12 cellular contexts compared by ENCODE assay signal in the genomic region with DNA sequence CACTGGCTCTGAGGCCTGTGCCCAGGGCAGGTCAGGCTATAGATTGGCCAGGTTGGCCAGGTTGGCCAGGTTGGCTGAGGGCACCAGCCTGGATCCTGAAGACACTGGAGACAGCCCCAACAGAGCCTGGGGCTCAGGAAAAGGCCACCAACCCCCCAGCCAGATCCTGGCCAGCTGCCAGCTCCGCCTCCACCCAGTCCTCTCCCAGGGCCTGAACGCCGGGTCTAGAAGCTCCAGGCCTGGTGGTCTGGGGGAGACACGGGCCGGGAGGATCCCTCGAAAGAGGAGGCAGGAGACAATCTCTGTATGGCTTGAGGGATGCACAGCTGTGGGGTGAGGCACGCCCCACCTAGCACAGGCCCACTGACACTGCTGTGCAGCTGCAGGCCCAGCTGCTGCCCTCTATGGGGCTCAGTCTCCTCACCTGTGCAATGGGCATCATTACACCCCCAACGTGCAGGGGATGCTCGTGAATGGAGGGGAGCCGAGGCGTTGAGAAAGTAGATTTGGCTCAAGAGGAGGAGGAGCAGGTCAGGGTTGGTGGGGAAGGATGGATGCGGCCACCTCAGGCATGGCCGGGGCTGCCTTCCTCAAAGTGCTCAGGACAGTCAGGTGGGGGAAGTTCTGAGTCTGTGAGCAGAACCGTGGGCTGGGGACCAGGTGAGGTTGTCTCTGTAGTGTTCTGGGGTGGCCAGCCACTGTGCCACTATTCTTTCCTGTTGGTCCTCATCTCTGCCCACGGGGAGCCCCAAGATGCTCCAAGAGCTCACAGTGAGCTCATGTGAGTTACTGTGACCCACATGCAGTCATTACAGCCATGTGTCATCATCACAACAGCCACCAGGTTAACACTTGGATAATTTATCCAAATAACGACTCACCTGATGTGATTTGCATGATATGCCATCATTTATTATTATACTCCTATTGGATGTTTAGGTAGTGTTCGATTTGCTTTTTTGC. TPM values are rescaled to one million over a fixed set of nuclear protein-coding genes. Genes with fewer than 3 reads are reported as not detected.
DNase-seq lines count a peak whose midpoint lies in the region; ATAC-seq and TF ChIP-seq lines count a peak whose summit lies in the region.
"Had no signal": no experiment of that assay in that cellular context is flagged by ENCODE, and none has a peak within 500 bp of the region (broad histone marks: within the 10 kb centered on the region; RNA-seq: fewer than 3 reads in every experiment).

No MANE protein-coding gene starts in this region.

- no peak overlapping the region for H4K12ac ChIP-seq in trophoblast cell (ENCODE audit: low read depth, low read length)

- H3K23ac ChIP-seq in trophoblast cell (ENCODE audit: low read length) = no peak overlapping the region

- no peak for TF ChIP-seq POLR2A in thyroid gland (IDR thresholded peaks at IDR 0.05)

- H3K9me3 ChIP-seq in OCI-LY3 (ENCODE audit: insufficient read depth, low read length) = no peaks in the 10 kb centered on the region
- H3K9me3 ChIP-seq in trophoblast cell (ENCODE audit: insufficient read depth, low read depth, low read length) = no peaks in the 10 kb centered on the region
- H3K9me3 ChIP-seq in thyroid gland = no peaks in the 10 kb centered on the region
- H3K9me3 ChIP-seq: BLaER1, SJSA1 had no signal

- no peak overlapping the region for H2BK12ac ChIP-seq in trophoblast cell (ENCODE audit: low read length)

- peaks cover 4% of the 10 kb centered on the region for H3K36me3 Mint-ChIP-seq in activated naive CD8-positive, alpha-beta T cell treated with anti-CD3 and anti-CD28 coated beads, Interleukin-2, amount 10 ng/mL, durations not matched to agents 7 days and 5 days
- no peaks in the 10 kb centered on the region for H3K36me3 Mint-ChIP-seq in activated naive CD8-positive, alpha-beta T cell treated with anti-CD3 and anti-CD28 coated beads, Interleukin-2, amount 50 U/mL, for 24 hours (ENCODE audit: low read depth)
- H3K36me3 Mint-ChIP-seq in dendritic cell treated with granulocyte-macrophage colony-stimulating factor and Interleukin-4, amounts not matched to agents 40 ng/mL and 50 ng/mL, for 4 days (ENCODE audit: low read depth) = no peaks in the 10 kb centered on the region

- no peak overlapping the region for H3K18ac ChIP-seq in trophoblast cell (ENCODE audit: low read length)

- H3K27me3 Mint-ChIP-seq in activated naive CD8-positive, alpha-beta T cell treated with anti-CD3 and anti-CD28 coated beads, Interleukin-2, amount 10 ng/mL, durations not matched to agents 7 days and 5 days = no peaks in the 10 kb centered on the region
- no peaks in the 10 kb centered on the region for H3K27me3 Mint-ChIP-seq in activated naive CD8-positive, alpha-beta T cell treated with anti-CD3 and anti-CD28 coated beads, Interleukin-2, amount 50 U/mL, for 24 hours
- H3K27me3 Mint-ChIP-seq in dendritic cell treated with granulocyte-macrophage colony-stimulating factor and Interleukin-4, amounts not matched to agents 40 ng/mL and 50 ng/mL, for 4 days = peaks cover 7% of the 10 kb centered on the region

- H3K4me1 ChIP-seq in OCI-LY3 (ENCODE audit: low read length) = no peaks in the 10 kb centered on the region
- no peaks in the 10 kb centered on the region for H3K4me1 ChIP-seq in trophoblast cell (ENCODE audit: control insufficient read depth in 1 of 2, insufficient read depth in 2 of 2, low read length in 2 of 2)
- no peaks in the 10 kb centered on the region for H3K4me1 ChIP-seq in thyroid gland
- H3K4me1 ChIP-seq: BLaER1, SJSA1 had no signal

- WGBS in trophoblast cell (ENCODE audit: extremely low coverage, insufficient coverage, insufficient read length) = no CpG with 5 or more reads among the region's 17 CpGs
- 70 to 92% methylated on average over 6 to 7 of the region's 17 CpGs for WGBS in thyroid gland, 2 donors

- POLR2A ChIA-PET in activated naive CD8-positive, alpha-beta T cell treated with anti-CD3 and anti-CD28 coated beads, Interleukin-2, amount 10 ng/mL, durations not matched to agents 7 days and 5 days (lab: Charles Lee) = interaction anchor here (1.8 kb wide), 1 partner anchor 17 kb away, joined by 4 read pairs; no protein-coding TSS in a partner anchor

- H3K27me3 ChIP-seq in OCI-LY3 (ENCODE audit: low read depth, low read length) (no peaks in the 10 kb centered on the region), trophoblast cell (ENCODE audit: insufficient read depth, low read length) (no peaks in the 10 kb centered on the region), thyroid gland (no peaks in the 10 kb centered on the region)
- H3K27me3 ChIP-seq: SJSA1 had no signal

- no peak overlapping the region for H4K8ac ChIP-seq in trophoblast cell (ENCODE audit: low read depth, low read length)

- no peak overlapping the region for H2AK5ac ChIP-seq in trophoblast cell (ENCODE audit: low read length)

- peaks cover 23% of the 10 kb centered on the region for H3K4me1 Mint-ChIP-seq in activated naive CD8-positive, alpha-beta T cell treated with anti-CD3 and anti-CD28 coated beads, Interleukin-2, amount 10 ng/mL, durations not matched to agents 7 days and 5 days
- peaks cover 24% of the 10 kb centered on the region for H3K4me1 Mint-ChIP-seq in activated naive CD8-positive, alpha-beta T cell treated with anti-CD3 and anti-CD28 coated beads, Interleukin-2, amount 50 U/mL, for 24 hours
- peaks cover 10% of the 10 kb centered on the region for H3K4me1 Mint-ChIP-seq in dendritic cell treated with granulocyte-macrophage colony-stimulating factor and Interleukin-4, amounts not matched to agents 40 ng/mL and 50 ng/mL, for 4 days (ENCODE audit: low read depth)

- H3K27ac Mint-ChIP-seq in activated naive CD8-positive, alpha-beta T cell treated with anti-CD3 and anti-CD28 coated beads, Interleukin-2, amount 10 ng/mL, durations not matched to agents 7 days and 5 days = peak overlapping the region; percentile 80
- no peak overlapping the region for H3K27ac Mint-ChIP-seq in activated naive CD8-positive, alpha-beta T cell treated with anti-CD3 and anti-CD28 coated beads, Interleukin-2, amount 50 U/mL, for 24 hours
- H3K27ac Mint-ChIP-seq in dendritic cell treated with granulocyte-macrophage colony-stimulating factor and Interleukin-4, amounts not matched to agents 40 ng/mL and 50 ng/mL, for 4 days = peak overlapping the region; percentile 4

- H4K91ac ChIP-seq in trophoblast cell (ENCODE audit: low read depth, low read length) = no peak overlapping the region

- H3K27ac ChIP-seq in OCI-LY3 (ENCODE audit: low read length) = no peak overlapping the region
- H3K27ac ChIP-seq in trophoblast cell (ENCODE audit: low read depth, low read length) = no peak overlapping the region
- no peak overlapping the region for H3K27ac ChIP-seq in thyroid gland
- H3K27ac ChIP-seq: BLaER1, HL-60, SJSA1 had no signal

- H3K4me2 ChIP-seq in OCI-LY3 (ENCODE audit: low read length) (peak overlapping the region; percentile 42), trophoblast cell (ENCODE audit: low read length) (no peak overlapping the region)
- H3K4me2 ChIP-seq: BLaER1 had no signal

- H3K4ac ChIP-seq in trophoblast cell (ENCODE audit: low read depth, low read length) = no peak overlapping the region

- TF ChIP-seq CTCF in OCI-LY3 (IDR thresholded peaks at IDR 0.05; ENCODE audit: low read depth, low read length) = no peak
- TF ChIP-seq CTCF in thyroid gland (IDR thresholded peaks at IDR 0.05) = no peak

- no peak overlapping the region for H3K9ac ChIP-seq in OCI-LY3 (ENCODE audit: low read length)
- H3K9ac ChIP-seq in trophoblast cell (ENCODE audit: low read length) = no peak overlapping the region
- H3K9ac ChIP-seq: BLaER1 had no signal

- no peak overlapping the region for H3K14ac ChIP-seq in trophoblast cell (ENCODE audit: low read length)

- ATAC-seq in activated naive CD8-positive, alpha-beta T cell treated with anti-CD3 and anti-CD28 coated beads, Interleukin-2, amount 10 ng/mL, durations not matched to agents 7 days and 5 days (ENCODE audit: low read depth) = no peak
- ATAC-seq in activated naive CD8-positive, alpha-beta T cell treated with anti-CD3 and anti-CD28 coated beads, Interleukin-2, amount 50 U/mL, for 24 hours = no peak

- no peak overlapping the region for H2BK5ac ChIP-seq in trophoblast cell (ENCODE audit: low read depth, low read length, poor library complexity)

- H2BK120ac ChIP-seq in trophoblast cell (ENCODE audit: insufficient read depth, low read length, poor library complexity) = no peak overlapping the region

- no peak overlapping the region for H3K4me3 Mint-ChIP-seq in activated naive CD8-positive, alpha-beta T cell treated with anti-CD3 and anti-CD28 coated beads, Interleukin-2, amount 10 ng/mL, durations not matched to agents 7 days and 5 days
- H3K4me3 Mint-ChIP-seq in activated naive CD8-positive, alpha-beta T cell treated with anti-CD3 and anti-CD28 coated beads, Interleukin-2, amount 50 U/mL, for 24 hours = no peak overlapping the region
- no peak overlapping the region for H3K4me3 Mint-ChIP-seq in dendritic cell treated with granulocyte-macrophage colony-stimulating factor and Interleukin-4, amounts not matched to agents 40 ng/mL and 50 ng/mL, for 4 days

- H3K79me2 ChIP-seq in OCI-LY3 (ENCODE audit: low read length) (no peaks in the 10 kb centered on the region), trophoblast cell (ENCODE audit: control insufficient read depth, insufficient read depth, low read length, poor library complexity) (no peaks in the 10 kb centered on the region)

- H3K79me1 ChIP-seq in trophoblast cell (ENCODE audit: low read length) = no peaks in the 10 kb centered on the region

- no peaks in the 10 kb centered on the region for H4K20me1 ChIP-seq in OCI-LY3 (ENCODE audit: insufficient read depth, low read length)
- H4K20me1 ChIP-seq: BLaER1 had no signal

- DNase-seq in activated naive CD8-positive, alpha-beta T cell treated with anti-CD3 and anti-CD28 coated beads, Interleukin-2, amount 10 ng/mL, durations not matched to agents 7 days and 5 days = no peak
- no peak for DNase-seq in activated naive CD8-positive, alpha-beta T cell treated with anti-CD3 and anti-CD28 coated beads, Interleukin-2, amount 50 U/mL, for 24 hours
- DNase-seq in trophoblast cell (no peak), occipital lobe (lab: John Stamatoyannopoulos, UW) (no peak), thyroid gland (no peak)
- DNase-seq: KG1 had no signal

- H3K4me3 ChIP-seq in OCI-LY3 (ENCODE audit: low read length) (no peak overlapping the region), trophoblast cell (ENCODE audit: low read depth, low read length) (no peak overlapping the region), thyroid gland (replicated peaks in 1 of 3) (no peak overlapping the region)
- H3K4me3 ChIP-seq: BLaER1, SJSA1 had no signal

- intact Hi-C loops in dendritic cell treated with granulocyte-macrophage colony-stimulating factor and Interleukin-4, amounts not matched to agents 40 ng/mL and 50 ng/mL, for 4 days (cut with micrococcal nuclease) = loop anchor here (1.0 kb wide), 1 partner anchor 462 kb away; no protein-coding TSS in a partner anchor
- intact Hi-C loops in thyroid gland (cut with DNase I) = no loop called here

- no peak overlapping the region for H2AFZ ChIP-seq in OCI-LY3 (ENCODE audit: low read depth, low read length)
- no peak overlapping the region for H2AFZ ChIP-seq in trophoblast cell (ENCODE audit: insufficient read depth, low read length, poor library complexity)

- H3K36me3 ChIP-seq in OCI-LY3 (replicated peaks; ENCODE audit: low read depth, low read length) (no peaks in the 10 kb centered on the region), trophoblast cell (ENCODE audit: control insufficient read depth in 1 of 2, insufficient read depth in 2 of 2, low read length in 2 of 2) (no peaks in the 10 kb centered on the region), thyroid gland (no peaks in the 10 kb centered on the region)
- H3K36me3 ChIP-seq: BLaER1, SJSA1 had no signal

- H3K9me3 Mint-ChIP-seq in activated naive CD8-positive, alpha-beta T cell treated with anti-CD3 and anti-CD28 coated beads, Interleukin-2, amount 10 ng/mL, durations not matched to agents 7 days and 5 days = no peaks in the 10 kb centered on the region
- H3K9me3 Mint-ChIP-seq in activated naive CD8-positive, alpha-beta T cell treated with anti-CD3 and anti-CD28 coated beads, Interleukin-2, amount 50 U/mL, for 24 hours = no peaks in the 10 kb centered on the region
- no peaks in the 10 kb centered on the region for H3K9me3 Mint-ChIP-seq in dendritic cell treated with granulocyte-macrophage colony-stimulating factor and Interleukin-4, amounts not matched to agents 40 ng/mL and 50 ng/mL, for 4 days

RNA-seq across cellular contexts. Expression of gene GAGE10, which starts 10.8 kb away (rescaled TPM):
- not detected for total RNA-seq in activated naive CD8-positive, alpha-beta T cell treated with anti-CD3 and anti-CD28 coated beads, Interleukin-2, amount 10 ng/mL, durations not matched to agents 7 days and 5 days
- not detected in 2 replicates for polyA plus RNA-seq in trophoblast cell (2013)
- total RNA-seq in occipital lobe = not detected
- total RNA-seq in thyroid gland = not detected
- total RNA-seq: M059J, SJSA1 had no signal

RNA-seq across cellular contexts. Expression of gene PPP1R3F, which starts 23.1 kb away (rescaled TPM):
- total RNA-seq in activated naive CD8-positive, alpha-beta T cell treated with anti-CD3 and anti-CD28 coated beads, Interleukin-2, amount 10 ng/mL, durations not matched to agents 7 days and 5 days = 10 to 100 TPM; 12.7 to 13.2 TPM
- 2.7 and 2.9 TPM in 2 replicates for polyA plus RNA-seq in trophoblast cell (2013)
- total RNA-seq in occipital lobe (12.6 TPM), thyroid gland (10 to 100 TPM in 3 of 4 donors, 1 to 10 TPM in 1; 7.7 to 15.7 (median 12.5) TPM)

RNA-seq across cellular contexts. Expression of gene FOXP3, which starts 28.2 kb away (rescaled TPM):
- 10 to 100 TPM; 23.3 to 23.6 TPM for total RNA-seq in activated naive CD8-positive, alpha-beta T cell treated with anti-CD3 and anti-CD28 coated beads, Interleukin-2, amount 10 ng/mL, durations not matched to agents 7 days and 5 days
- 0.11 TPM in 2 replicates for polyA plus RNA-seq in trophoblast cell (2013)
- total RNA-seq in occipital lobe = 0.16 TPM
- under 1 TPM in 2 of 4 donors, not detected in 2; 0.11 to 0.13 TPM for total RNA-seq in thyroid gland
- total RNA-seq: SJSA1 had no signal

RNA-seq across cellular contexts. Expression of gene GAGE12J, which starts 29.2 kb away (rescaled TPM):
- not detected for total RNA-seq in activated naive CD8-positive, alpha-beta T cell treated with anti-CD3 and anti-CD28 coated beads, Interleukin-2, amount 10 ng/mL, durations not matched to agents 7 days and 5 days
- polyA plus RNA-seq in trophoblast cell (2013) = not detected in 2 replicates
- total RNA-seq in occipital lobe = not detected
- total RNA-seq in thyroid gland = not detected
- total RNA-seq: M059J, SJSA1 had no signal

RNA-seq across cellular contexts. Expression of gene GAGE13, which starts 38.7 kb away (rescaled TPM):
- not detected for total RNA-seq in activated naive CD8-positive, alpha-beta T cell treated with anti-CD3 and anti-CD28 coated beads, Interleukin-2, amount 10 ng/mL, durations not matched to agents 7 days and 5 days
- not detected in 2 replicates for polyA plus RNA-seq in trophoblast cell (2013)
- not detected for total RNA-seq in occipital lobe
- not detected for total RNA-seq in thyroid gland
- total RNA-seq: M059J, SJSA1 had no signal

Comparison
In these comparisons a context has a peak if more than half of its experiments do, and no peak if none do; other contexts are left out.
1. RNA of gene FOXP3, which starts 28.2 kb away (total RNA-seq): 23.3 to 23.6 TPM in activated naive CD8-positive, alpha-beta T cell treated with anti-CD3 and anti-CD28 coated beads, Interleukin-2, amount 10 ng/mL, durations not matched to agents 7 days and 5 days; 0.16 TPM in occipital lobe (single experiment) and 0.11 to 0.13 TPM in thyroid gland; every median in the first group is over 10 times any median in the second.